8 cellular contexts compared by ENCODE assay signal in the genomic region with DNA sequence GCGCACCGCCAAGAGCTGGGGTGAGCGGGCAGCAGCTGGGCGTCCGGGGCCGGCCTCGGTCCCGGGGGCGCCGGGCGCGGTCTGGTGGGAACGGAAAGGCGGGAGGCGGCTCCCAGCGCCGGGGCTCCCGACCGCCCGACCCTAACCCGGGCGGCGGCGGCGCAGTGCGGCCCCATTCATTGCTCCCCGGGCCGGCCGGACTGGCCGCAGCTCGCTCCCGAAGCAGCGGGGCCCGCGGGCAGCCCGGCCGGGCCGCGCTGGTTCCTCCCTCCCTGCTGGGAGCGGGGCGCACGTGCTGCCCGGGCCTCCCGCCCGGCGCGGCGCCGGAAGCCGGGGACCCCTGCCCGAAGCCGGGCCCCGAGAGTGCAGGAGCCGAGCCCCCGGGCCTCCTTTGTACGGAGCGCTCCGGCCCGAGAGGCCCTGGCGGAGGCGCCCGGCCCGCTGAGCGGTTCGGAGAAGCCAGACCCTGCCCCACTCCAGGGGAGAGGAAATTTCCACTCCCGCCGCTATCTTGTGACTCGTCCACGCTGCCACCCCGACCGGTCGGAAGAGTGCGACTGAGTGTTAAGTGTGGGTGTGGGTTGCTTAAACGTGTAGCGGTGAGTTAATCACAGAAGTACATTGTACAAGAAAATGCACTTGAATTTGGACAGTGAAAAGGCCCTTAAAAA. TPM values are rescaled to one million over a fixed set of nuclear protein-coding genes. Genes with fewer than 3 reads are reported as not detected.
DNase-seq lines count a peak whose midpoint lies in the region; ATAC-seq, FAIRE-seq and TF ChIP-seq lines count a peak whose summit lies in the region.

No MANE protein-coding gene starts in this region.

- FAIRE-seq in H1 (lab: Jason Lieb, UNC) = no peak

- peaks cover 9 to 11% of the 10 kb centered on the region in 2 experiments for H4K20me1 ChIP-seq in H1 (replicated peaks in 1 of 2; ENCODE audit: control insufficient read depth in 1 of 2, insufficient read depth in 2 of 2, low read length in 2 of 2)

- H3K79me2 ChIP-seq in H1 (ENCODE audit: control insufficient read depth in 1 of 2, insufficient read depth in 2 of 2, low read length in 2 of 2) = peaks cover 13 to 48% of the 10 kb centered on the region in 2 experiments

- H4K8ac ChIP-seq in H1 (ENCODE audit: extremely low read depth, insufficient read depth, low read length) = peak overlapping the region; percentile 95; the same call in 1 of the 2 replicates

- no peak for TF ChIP-seq RAD21 in H1 (IDR thresholded peaks at IDR 0.05 in 1 of 2, conservative IDR thresholded peaks at IDR 0.05 in 1 of 2; ENCODE audit: low read depth in 2 of 2, low read length in 2 of 2)

- POLR2A ChIA-PET in H1 (lab: Charles Lee; ENCODE audit: partially characterized antibody) = interaction anchor here (0.7 to 1.7 kb wide), 13 partner anchors 8 to 217 kb away, joined by 3 to 8 read pairs (median 4); partner anchors contain the start of genes GRK7 and RNF7

- H3K4me1 ChIP-seq in H1 (replicated peaks in 1 of 4; ENCODE audit: control insufficient read depth in 3 of 4, insufficient read depth in 4 of 4, low read length in 3 of 4) = peaks cover 0 to 3% (median 0%) of the 10 kb centered on the region in 4 experiments; a peak in 1 of 7 replicates

- no peak overlapping the region for H2BK20ac ChIP-seq in H1 (ENCODE audit: low read length)

- peaks cover 23% of the 10 kb centered on the region for H3K36me3 Mint-ChIP-seq in activated CD8-positive, alpha-beta memory T cell treated with anti-CD3 and anti-CD28 coated beads, Interleukin-2, amount 10 ng/mL, durations not matched to agents 7 days and 5 days

- H3K27ac ChIP-seq in H1 (ENCODE audit: low read depth, low read length) = peak overlapping the region; percentile 60; the same call in 1 of the 2 replicates

- H4K5ac ChIP-seq in H1 (ENCODE audit: insufficient read length, low read depth, low read length) = peak overlapping the region; percentile 83

- no peaks in the 10 kb centered on the region for H3K9me3 Mint-ChIP-seq in activated CD8-positive, alpha-beta memory T cell treated with anti-CD3 and anti-CD28 coated beads, Interleukin-2, amount 10 ng/mL, durations not matched to agents 7 days and 5 days (ENCODE audit: low read depth)

- peaks cover 7% of the 10 kb centered on the region for H3K23me2 ChIP-seq in H1 (ENCODE audit: low read depth, low read length)

- ATAC-seq in HG02642 (IDR thresholded peaks at IDR 0.05; ENCODE audit: poor library complexity, unreplicated experiment) = peak; percentile 33
- ATAC-seq in activated CD8-positive, alpha-beta memory T cell treated with anti-CD3 and anti-CD28 coated beads, Interleukin-2, amount 10 ng/mL, durations not matched to agents 7 days and 5 days = peak; percentile 13

- H3K27ac Mint-ChIP-seq in activated CD8-positive, alpha-beta memory T cell treated with anti-CD3 and anti-CD28 coated beads, Interleukin-2, amount 10 ng/mL, durations not matched to agents 7 days and 5 days = peak overlapping the region; percentile 89

- peaks cover 42% of the 10 kb centered on the region for H3K4me1 Mint-ChIP-seq in activated CD8-positive, alpha-beta memory T cell treated with anti-CD3 and anti-CD28 coated beads, Interleukin-2, amount 10 ng/mL, durations not matched to agents 7 days and 5 days

- no peak overlapping the region; the same call in 1 of the 2 replicates for H2BK12ac ChIP-seq in H1 (ENCODE audit: low read depth, low read length)

- H3K4me3 ChIP-seq in H1 (ENCODE audit: extremely low read depth in 1 of 4, insufficient read depth in 2 of 4, low read depth in 3 of 4, low read length in 4 of 4) = peak overlapping the region; percentile 74 to 97 (median 76)

- H3K79me1 ChIP-seq in H1 (ENCODE audit: low read depth, low read length) = peaks cover 5% of the 10 kb centered on the region

- 1% methylated on average over 49 of the region's 75 CpGs; no CpG with 5 or more reads in 1 of the 2 experiments for WGBS in H1 (ENCODE audit: extremely low coverage in 1 of 2, insufficient coverage in 1 of 2, insufficient read length in 1 of 2, insufficient replicate concordance in 2 of 2, low coverage in 1 of 2, low lambda C conversion rate in 2 of 2, missing lambda C conversion rate in 1 of 2), 2 experiments

- no peaks in the 10 kb centered on the region for H3K9me3 ChIP-seq in H1 (ENCODE audit: insufficient read depth in 2 of 2, low read depth in 1 of 2, low read length in 1 of 2)

- no peak for TF ChIP-seq EP300 in H1 (IDR thresholded peaks at IDR 0.05; ENCODE audit: borderline replicate concordance in 1 of 2, low read depth in 2 of 2, low read length in 2 of 2)

- H2AFZ ChIP-seq in H1 (ENCODE audit: low read length) = peak overlapping the region; percentile 57; the same call in 1 of the 2 replicates

- H2AK5ac ChIP-seq in H1 (ENCODE audit: low read depth, low read length) = no peak overlapping the region

- peak overlapping the region; percentile 51 to 80 for H3K4me2 ChIP-seq in H1 (ENCODE audit: insufficient read depth in 1 of 2, low read depth in 2 of 2, low read length in 2 of 2)

- peak overlapping the region; percentile 28 for H3K14ac ChIP-seq in H1 (ENCODE audit: insufficient read length)

- H4K91ac ChIP-seq in H1 (replicated peaks; ENCODE audit: insufficient read length, low read length) = peak overlapping the region; percentile 89

- CTCF ChIA-PET in activated CD8-positive, alpha-beta memory T cell treated with anti-CD3 and anti-CD28 coated beads, Interleukin-2, amount 10 ng/mL, durations not matched to agents 7 days and 5 days (lab: Charles Lee) = interaction anchor here (0.6 to 4.3 kb wide), 7 partner anchors 10 to 350 kb away, joined by 3 to 42 read pairs (median 9); partner anchors contain the start of gene RNF7
- CTCF ChIA-PET in H1 (lab: Charles Lee; ENCODE audit: partially characterized antibody) = interaction anchor here (0.6 to 2.0 kb wide), 10 partner anchors 9 to 138 kb away, joined by 3 to 6 read pairs (median 3); partner anchors contain the start of gene RNF7

- no peak overlapping the region for H3K23ac ChIP-seq in H1 (ENCODE audit: insufficient read length)

- H3K4ac ChIP-seq in H1 (replicated peaks; ENCODE audit: insufficient read length, low read depth, low read length) = no peak overlapping the region

- no peak for TF ChIP-seq POLR2A in H1 (IDR thresholded peaks at IDR 0.05; ENCODE audit: control extremely low read depth in 1 of 2, low read depth in 2 of 2, low read length in 2 of 2)

- H3K56ac ChIP-seq in H1 (replicated peaks; ENCODE audit: insufficient read length, low read depth, low read length) = peak overlapping the region; percentile 46

- peak overlapping the region; percentile 79 to 99 (median 88) for H3K9ac ChIP-seq in H1 (replicated peaks in 1 of 4; ENCODE audit: extremely low read depth in 1 of 4, low read depth in 3 of 4, low read length in 3 of 4)

- H3K4me3 Mint-ChIP-seq in activated CD8-positive, alpha-beta memory T cell treated with anti-CD3 and anti-CD28 coated beads, Interleukin-2, amount 10 ng/mL, durations not matched to agents 7 days and 5 days = peak overlapping the region; percentile 90

- DNase-seq in DMS53 (lab: John Stamatoyannopoulos, UW) = peak; percentile 71
- DNase-seq in DMS53 treated with DMSO at 0.1 percent for 48 hours (lab: John Stamatoyannopoulos, UW; ENCODE audit: unreplicated experiment) = no peak
- DNase-seq in NCI-H226 = peak; percentile 12
- DNase-seq in activated CD8-positive, alpha-beta memory T cell treated with anti-CD3 and anti-CD28 coated beads, Interleukin-2, amount 10 ng/mL, durations not matched to agents 7 days and 5 days = peak; percentile 75
- DNase-seq in H1 (ENCODE audit: low read depth in 1 of 2, low spot score in 2 of 2) = no peak
- peak; percentile 39 for DNase-seq in midbrain (lab: John Stamatoyannopoulos, UW)
- peak; percentile 61 to 63 for DNase-seq in stimulated activated CD8-positive, alpha-beta memory T cell treated with anti-CD3 and anti-CD28 coated beads, Interleukin-15, amount 100 ng/mL, for 48 hours (ENCODE audit: low read depth in 2 of 2)

- peaks cover 0 to 7% (median 0%) of the 10 kb centered on the region in 4 experiments; a peak in 2 of 8 replicates for H3K36me3 ChIP-seq in H1 (ENCODE audit: control insufficient read depth in 2 of 4, insufficient read depth in 4 of 4, low read length in 3 of 4)

- no peak overlapping the region for H2BK15ac ChIP-seq in H1 (ENCODE audit: low read length)

- no peaks in the 10 kb centered on the region for H3K27me3 Mint-ChIP-seq in activated CD8-positive, alpha-beta memory T cell treated with anti-CD3 and anti-CD28 coated beads, Interleukin-2, amount 10 ng/mL, durations not matched to agents 7 days and 5 days

- TF ChIP-seq CTCF in H1 (IDR thresholded peaks at IDR 0.05; ENCODE audit: control extremely low read depth in 1 of 3, insufficient read depth in 1 of 3, low read depth in 1 of 3, low read length in 3 of 3) = no peak

- H2BK120ac ChIP-seq in H1 (replicated peaks; ENCODE audit: low read depth, low read length) = no peak overlapping the region

- peak overlapping the region; percentile 17; the same call in 1 of the 2 replicates for H3K18ac ChIP-seq in H1 (ENCODE audit: extremely low read depth, low read length)

- H2BK5ac ChIP-seq in H1 (ENCODE audit: low read depth, low read length) = 0 out of 2 replicates have a peak overlapping the region, but pooled peaks have one; percentile 44

- no peaks in the 10 kb centered on the region for H3K27me3 ChIP-seq in H1 (replicated peaks in 1 of 4; ENCODE audit: control insufficient read depth in 3 of 4, extremely low read depth in 1 of 4, insufficient read depth in 3 of 4, low read length in 3 of 4)

TF ChIP-seq in H1, 55 proteins besides CTCF, POLR2A, EP300 and RAD21 (continues in another document):
- TF ChIP-seq E2F6 (IDR thresholded peaks at IDR 0.05) (peak; percentile 40; the same call in 1 of the 2 replicates), POLR2AphosphoS5 (IDR thresholded peaks at IDR 0.05; ENCODE audit: low read depth, low read length) (0 out of 2 replicates have a peak, but pooled peaks have one; percentile 41)

RNA-seq across cellular contexts. Expression of gene ATP1B3, which starts 0.6 kb away (rescaled TPM):
- 100 to 1,000 TPM in 1 of 2 experiments, 10 to 100 TPM in 1; 94.9 to 135 TPM for total RNA-seq in activated CD8-positive, alpha-beta memory T cell treated with anti-CD3 and anti-CD28 coated beads, Interleukin-2, amount 10 ng/mL, durations not matched to agents 7 days and 5 days
- 233 and 250 TPM in 2 replicates for total RNA-seq in H1 (2021; fragmentation: NEBNext Ultra II Directional; extraction: Animal tissue kit (Norgen Biotek cat#: 25700))
- polyA plus RNA-seq in H1 (2011; rRNA removed) = 162 and 342 TPM in 2 replicates
- polyA plus RNA-seq in H1 (2011; cell fraction: cytosol; rRNA removed) = 243 TPM
- 62.7 TPM for polyA plus RNA-seq in H1 (2011; cell fraction: nucleus; rRNA removed)
- polyA plus RNA-seq in H1 (2012, experiment 1 of 2) = 208 to 470 TPM (median 231 TPM) in 4 replicates
- 68.4 TPM for polyA plus RNA-seq in H1 (2012, experiment 2 of 2)
- 292 TPM for polyA plus RNA-seq in H1 (2013, experiment 1 of 2)
- polyA plus RNA-seq in H1 (2013, experiment 2 of 2) = 344 TPM
- polyA minus RNA-seq in H1 (2011; rRNA and poly(A)+ RNA removed) = 130 and 165 TPM in 2 replicates
- 96.7 TPM for polyA minus RNA-seq in H1 (2011; cell fraction: cytosol; rRNA and poly(A)+ RNA removed)
- polyA minus RNA-seq in H1 (2011; cell fraction: nucleus; rRNA and poly(A)+ RNA removed) = 53.9 TPM

Comparison
In these comparisons a context has a peak if more than half of its experiments do, and no peak if none do; other contexts are left out.
1. DNase-seq: peak in DMS53 (single experiment), NCI-H226 (single experiment), activated CD8-positive, alpha-beta memory T cell treated with anti-CD3 and anti-CD28 coated beads, Interleukin-2, amount 10 ng/mL, durations not matched to agents 7 days and 5 days (single experiment), midbrain (single experiment) and stimulated activated CD8-positive, alpha-beta memory T cell treated with anti-CD3 and anti-CD28 coated beads, Interleukin-15, amount 100 ng/mL, for 48 hours (2 of 2); none in DMS53 treated with DMSO at 0.1 percent for 48 hours (single experiment) and H1 (0 of 2).